ENCODE assay signal across 26 cellular contexts in genomic region chr6:17967668-17968067, GRCh38. TPM values are rescaled to one million over a fixed set of nuclear protein-coding genes. Genes with fewer than 3 reads are reported as not detected.
DNase-seq lines count a peak whose midpoint lies in the region; ATAC-seq, FAIRE-seq and TF ChIP-seq lines count a peak whose summit lies in the region.
"Had no signal": no experiment of that assay in that cellular context is flagged by ENCODE, and none has a peak within 500 bp of the region (broad histone marks: within the 10 kb centered on the region; RNA-seq: fewer than 3 reads in every experiment).

No MANE protein-coding gene starts in this region.

- in situ Hi-C loops in K562 (cut with MboI): no loop called here
- in situ Hi-C loops in gastrocnemius medialis (cut with MboI; ENCODE audit: low sequenced_read_pairs in 4 of 4): no loop called here

- H4K91ac ChIP-seq in mesenchymal stem cell (ENCODE audit: low read length): peak overlapping the region; percentile 25

- no peak overlapping the region for H3K23ac ChIP-seq in mesenchymal stem cell (ENCODE audit: low read length in 2 of 2)

- no peak for FAIRE-seq in K562 (lab: Jason Lieb, UNC)

- H3K9me3 Mint-ChIP-seq in activated naive CD8-positive, alpha-beta T cell treated with anti-CD3 and anti-CD28 coated beads, Interleukin-2, amount 50 U/mL, for 24 hours: no peaks in the 10 kb centered on the region
- H3K9me3 Mint-ChIP-seq in activated naive CD8-positive, alpha-beta T cell treated with anti-CD3 and anti-CD28 coated beads for 36 hours: no peaks in the 10 kb centered on the region
- H3K9me3 Mint-ChIP-seq in activated T-cell treated with anti-CD3 and anti-CD28 coated beads, Interleukin-2, amount 50 U/mL, for 72 hours: no peaks in the 10 kb centered on the region
- no peaks in the 10 kb centered on the region for H3K9me3 Mint-ChIP-seq in activated CD4-positive, alpha-beta memory T cell treated with anti-CD3 and anti-CD28 coated beads for 36 hours
- no peaks in the 10 kb centered on the region for H3K9me3 Mint-ChIP-seq in progenitor cell of endocrine pancreas (ENCODE audit: low read depth)
- H3K9me3 Mint-ChIP-seq: activated T-cell treated with anti-CD3 and anti-CD28 coated beads, Interleukin-2, amount 50 U/mL, for 24 hours; naive B cell; T-cell had no signal

- no peak overlapping the region for H2AK5ac ChIP-seq in mesenchymal stem cell (ENCODE audit: low read length, severe bottlenecking)

- H3K4me2 ChIP-seq in K562 (ENCODE audit: insufficient read depth, low read length): no peak overlapping the region
- no peak overlapping the region for H3K4me2 ChIP-seq in mesenchymal stem cell (ENCODE audit: low read length, poor library complexity, severe bottlenecking)
- H3K4me2 ChIP-seq: smooth muscle cell had no signal

- ATAC-seq in activated naive CD8-positive, alpha-beta T cell treated with anti-CD3 and anti-CD28 coated beads, Interleukin-2, amount 50 U/mL, for 24 hours: no peak
- ATAC-seq in K562: no peak
- ATAC-seq in gastrocnemius medialis: no peak
- ATAC-seq in activated T-cell treated with anti-CD3 and anti-CD28 coated beads, Interleukin-2, amount 50 U/mL, for 72 hours (replicated peaks in 1 of 2): no peak
- ATAC-seq: left ventricle myocardium superior; stimulated activated naive CD8-positive, alpha-beta T cell treated with anti-CD3 and anti-CD28 coated beads, Interleukin-15, Interleukin-2, amounts not matched to agents 100 U/mL and 50 U/mL, for 24 hours; T-cell had no signal

- H3K4ac ChIP-seq in mesenchymal stem cell (ENCODE audit: low read depth in 1 of 2, low read length in 2 of 2): peak overlapping the region; percentile 51 to 79

- H3K27ac ChIP-seq in K562 (ENCODE audit: extremely low read depth, low read depth, low read length) (no peak overlapping the region; the same call in 2 of the 3 replicates), mesenchymal stem cell (ENCODE audit: low read length, poor library complexity, severe bottlenecking) (no peak overlapping the region), gastrocnemius medialis (peak overlapping the region in 3 of 4 donors; percentile 4 to 67 (median 45))
- H3K27ac ChIP-seq: brain microvascular endothelial cell, testis, vagina, WERI-Rb-1 had no signal

- H2BK120ac ChIP-seq in mesenchymal stem cell (ENCODE audit: low read depth, low read length): no peak overlapping the region

- H3K27me3 ChIP-seq in K562 (ENCODE audit: control insufficient read depth in 2 of 2, insufficient read depth in 2 of 2, low read length in 2 of 2): no peaks in the 10 kb centered on the region
- H3K27me3 ChIP-seq in mesenchymal stem cell (ENCODE audit: control insufficient read depth in 1 of 2, insufficient read depth in 1 of 2, low read length in 2 of 2): no peaks in the 10 kb centered on the region
- H3K27me3 ChIP-seq in gastrocnemius medialis: no peaks in the 10 kb centered on the region
- H3K27me3 ChIP-seq: brain microvascular endothelial cell, testis, vagina had no signal

- H3K4me3 ChIP-seq in K562 (no peak overlapping the region), mesenchymal stem cell (ENCODE audit: insufficient read depth in 1 of 2, low read depth in 1 of 2, low read length in 2 of 2) (no peak overlapping the region), gastrocnemius medialis (no peak overlapping the region)
- H3K4me3 ChIP-seq: smooth muscle cell, testis, vagina had no signal

- H4K8ac ChIP-seq in mesenchymal stem cell (ENCODE audit: low read length): no peak overlapping the region

- 75% methylated on average over 2 of the region's 2 CpGs for WGBS in K562 (ENCODE audit: insufficient coverage, low coverage, missing lambda C conversion rate)
- 82% methylated on average over 1 of the region's 2 CpGs for WGBS in mesenchymal stem cell

- H4K20me1 ChIP-seq in K562 (replicated peaks; ENCODE audit: control insufficient read depth, insufficient read depth, low read length): no peaks in the 10 kb centered on the region

- TF ChIP-seq RAD21 in K562 (CRISPR knock-in tag; conservative IDR thresholded peaks at IDR 0.05 in 1 of 2, IDR thresholded peaks at IDR 0.05 in 1 of 2): no peak

- H2BK12ac ChIP-seq in mesenchymal stem cell (ENCODE audit: low read length in 2 of 2): peak overlapping the region; percentile 84

- peaks cover 20% of the 10 kb centered on the region for H3K79me1 ChIP-seq in mesenchymal stem cell (replicated peaks; ENCODE audit: low read length, poor library complexity, severe bottlenecking)

- H3K36me3 ChIP-seq in K562 (ENCODE audit: control insufficient read depth, insufficient read depth, low read length) (no peaks in the 10 kb centered on the region), mesenchymal stem cell (ENCODE audit: control insufficient read depth in 1 of 2, insufficient read depth in 2 of 2, low read depth in 1 of 2, low read length in 2 of 2) (no peaks in the 10 kb centered on the region), gastrocnemius medialis (no peaks in the 10 kb centered on the region)
- H3K36me3 ChIP-seq: brain microvascular endothelial cell, vagina, WERI-Rb-1 had no signal

- no peak overlapping the region for H2BK15ac ChIP-seq in mesenchymal stem cell (ENCODE audit: low read depth, poor library complexity, severe bottlenecking)

- peaks cover 93% of the 10 kb centered on the region for H3K79me2 ChIP-seq in K562 (ENCODE audit: control insufficient read depth, insufficient read depth, low read length)

- H3K4me1 ChIP-seq in K562 (replicated peaks in 1 of 2; ENCODE audit: control insufficient read depth in 2 of 2, insufficient read depth in 2 of 2, low read length in 2 of 2) (peaks cover 38 to 59% of the 10 kb centered on the region in 2 experiments), mesenchymal stem cell (ENCODE audit: control insufficient read depth, insufficient read depth, low read depth, low read length) (peaks cover 12% of the 10 kb centered on the region), gastrocnemius medialis (peaks cover 64 to 69% of the 10 kb centered on the region in 2 donors)
- H3K4me1 ChIP-seq: testis had no signal

- peaks cover 4% of the 10 kb centered on the region for H3K27me3 Mint-ChIP-seq in activated naive CD8-positive, alpha-beta T cell treated with anti-CD3 and anti-CD28 coated beads, Interleukin-2, amount 50 U/mL, for 24 hours
- peaks cover 22% of the 10 kb centered on the region for H3K27me3 Mint-ChIP-seq in activated naive CD8-positive, alpha-beta T cell treated with anti-CD3 and anti-CD28 coated beads for 36 hours
- peaks cover 20% of the 10 kb centered on the region for H3K27me3 Mint-ChIP-seq in activated T-cell treated with anti-CD3 and anti-CD28 coated beads, Interleukin-2, amount 50 U/mL, for 72 hours (ENCODE audit: low read depth)
- H3K27me3 Mint-ChIP-seq in activated CD4-positive, alpha-beta memory T cell treated with anti-CD3 and anti-CD28 coated beads for 36 hours: peaks cover 7% of the 10 kb centered on the region
- H3K27me3 Mint-ChIP-seq in progenitor cell of endocrine pancreas: no peaks in the 10 kb centered on the region
- H3K27me3 Mint-ChIP-seq: naive B cell had no signal

- H3K36me3 Mint-ChIP-seq in activated naive CD8-positive, alpha-beta T cell treated with anti-CD3 and anti-CD28 coated beads, Interleukin-2, amount 50 U/mL, for 24 hours (ENCODE audit: low read depth): no peaks in the 10 kb centered on the region
- H3K36me3 Mint-ChIP-seq in activated naive CD8-positive, alpha-beta T cell treated with anti-CD3 and anti-CD28 coated beads for 36 hours: no peaks in the 10 kb centered on the region
- no peaks in the 10 kb centered on the region for H3K36me3 Mint-ChIP-seq in activated T-cell treated with anti-CD3 and anti-CD28 coated beads, Interleukin-2, amount 50 U/mL, for 72 hours (ENCODE audit: insufficient read depth in 2 of 2)
- H3K36me3 Mint-ChIP-seq in activated CD4-positive, alpha-beta memory T cell treated with anti-CD3 and anti-CD28 coated beads for 36 hours: no peaks in the 10 kb centered on the region
- no peaks in the 10 kb centered on the region for H3K36me3 Mint-ChIP-seq in progenitor cell of endocrine pancreas (ENCODE audit: insufficient read depth)
- H3K36me3 Mint-ChIP-seq: naive B cell, T-cell had no signal

- H3K4me3 Mint-ChIP-seq in activated naive CD8-positive, alpha-beta T cell treated with anti-CD3 and anti-CD28 coated beads, Interleukin-2, amount 50 U/mL, for 24 hours: no peak overlapping the region
- H3K4me3 Mint-ChIP-seq in activated naive CD8-positive, alpha-beta T cell treated with anti-CD3 and anti-CD28 coated beads for 36 hours: no peak overlapping the region
- no peak overlapping the region for H3K4me3 Mint-ChIP-seq in activated T-cell treated with anti-CD3 and anti-CD28 coated beads, Interleukin-2, amount 50 U/mL, for 72 hours
- H3K4me3 Mint-ChIP-seq in activated CD4-positive, alpha-beta memory T cell treated with anti-CD3 and anti-CD28 coated beads for 36 hours: no peak overlapping the region
- no peak overlapping the region for H3K4me3 Mint-ChIP-seq in progenitor cell of endocrine pancreas (ENCODE audit: low read depth)
- H3K4me3 Mint-ChIP-seq: activated T-cell treated with anti-CD3 and anti-CD28 coated beads, Interleukin-2, amount 50 U/mL, for 24 hours; naive B cell; T-cell had no signal

- no peaks in the 10 kb centered on the region for H3K9me1 ChIP-seq in K562 (ENCODE audit: control insufficient read depth, insufficient read depth, low read length)

- peak overlapping the region; percentile 48 to 89 for H3K18ac ChIP-seq in mesenchymal stem cell (ENCODE audit: low read depth in 1 of 2, low read length in 2 of 2)

- H2BK5ac ChIP-seq in mesenchymal stem cell (ENCODE audit: low read depth, low read length, poor library complexity, severe bottlenecking): peak overlapping the region; percentile 73

- intact Hi-C loops in K562 (cut with micrococcal nuclease): no loop called here
- intact Hi-C loops in gastrocnemius medialis (cut with DNase I; ENCODE audit: low total_unique reads): no loop called here
- intact Hi-C loops in activated CD4-positive, alpha-beta memory T cell treated with anti-CD3 and anti-CD28 coated beads for 36 hours (cut with micrococcal nuclease): no loop called here

- CTCF ChIA-PET in K562 (lab: Yijun Ruan, JAX; ENCODE audit: low intra/inter-chr PET ratio): no interaction called here
- CTCF ChIA-PET in activated CD4-positive, alpha-beta memory T cell treated with anti-CD3 and anti-CD28 coated beads for 36 hours (lab: Charles Lee): no interaction called here

- H3K14ac ChIP-seq in mesenchymal stem cell (ENCODE audit: low read length in 2 of 2): peak overlapping the region in 1 of 2 experiments; percentile 32

- H3K4me1 Mint-ChIP-seq in activated naive CD8-positive, alpha-beta T cell treated with anti-CD3 and anti-CD28 coated beads, Interleukin-2, amount 50 U/mL, for 24 hours: no peaks in the 10 kb centered on the region
- H3K4me1 Mint-ChIP-seq in activated naive CD8-positive, alpha-beta T cell treated with anti-CD3 and anti-CD28 coated beads for 36 hours: no peaks in the 10 kb centered on the region
- no peaks in the 10 kb centered on the region for H3K4me1 Mint-ChIP-seq in activated T-cell treated with anti-CD3 and anti-CD28 coated beads, Interleukin-2, amount 50 U/mL, for 72 hours (ENCODE audit: low read depth)
- H3K4me1 Mint-ChIP-seq in activated CD4-positive, alpha-beta memory T cell treated with anti-CD3 and anti-CD28 coated beads for 36 hours (ENCODE audit: low read depth): no peaks in the 10 kb centered on the region
- peaks cover 4% of the 10 kb centered on the region for H3K4me1 Mint-ChIP-seq in progenitor cell of endocrine pancreas (ENCODE audit: low read depth)

- TF ChIP-seq CTCF in K562 (IDR thresholded peaks at IDR 0.05 in 2 of 3, conservative IDR thresholded peaks at IDR 0.05 in 1 of 3; ENCODE audit: insufficient read depth in 2 of 3, low read depth in 1 of 3, low read length in 3 of 3) (no peak), gastrocnemius medialis (IDR thresholded peaks at IDR 0.05 in 4 of 5, conservative IDR thresholded peaks at IDR 0.05 in 1 of 5) (no peak), progenitor cell of endocrine pancreas (IDR thresholded peaks at IDR 0.05; ENCODE audit: unreplicated experiment) (no peak)

- no peak for DNase-seq in activated naive CD8-positive, alpha-beta T cell treated with anti-CD3 and anti-CD28 coated beads, Interleukin-2, amount 50 U/mL, for 24 hours
- DNase-seq in activated naive CD8-positive, alpha-beta T cell treated with anti-CD3 and anti-CD28 coated beads for 36 hours: no peak
- DNase-seq in K562 (ENCODE audit: extremely low read depth in 1 of 4, low spot score in 3 of 4): no peak
- DNase-seq in mesenchymal stem cell: no peak
- no peak for DNase-seq in gastrocnemius medialis
- no peak for DNase-seq in activated T-cell treated with anti-CD3 and anti-CD28 coated beads, Interleukin-2, amount 50 U/mL, for 72 hours
- DNase-seq in activated CD4-positive, alpha-beta memory T cell treated with anti-CD3 and anti-CD28 coated beads for 36 hours: no peak
- no peak for DNase-seq in progenitor cell of endocrine pancreas (ENCODE audit: low spot score, unreplicated experiment)
- DNase-seq: activated CD4-positive, alpha-beta T cell treated with anti-CD3 and anti-CD28 coated beads for 48 hours; activated naive CD4-positive, alpha-beta T cell; activated T-cell treated with anti-CD3 and anti-CD28 coated beads, Interleukin-2, amount 50 U/mL, for 24 hours; brain microvascular endothelial cell; DMS79 treated with DMSO at 0.1 percent for 48 hours; left ventricle myocardium superior; naive B cell; NCI-H1092 treated with DMSO at 0.1 percent for 48 hours; NCI-H187; NCI-H510A treated with DMSO at 0.1 percent for 48 hours; occipital lobe; stimulated activated CD4-positive, alpha-beta T cell treated with anti-CD3 and anti-CD28 coated beads, Interleukin-1b, Interleukin-23, amount 100 ng/mL, for 48 hours; stimulated activated naive CD8-positive, alpha-beta T cell treated with anti-CD3 and anti-CD28 coated beads, Interleukin-15, Interleukin-2, amounts not matched to agents 100 U/mL and 50 U/mL, for 24 hours; T-cell; testis; WERI-Rb-1 had no signal

- no peak overlapping the region for H2AFZ ChIP-seq in K562 (ENCODE audit: low read depth, low read length)
- no peak overlapping the region for H2AFZ ChIP-seq in mesenchymal stem cell (ENCODE audit: low read depth, low read length)

- TF ChIP-seq POLR2A in K562 (conservative IDR thresholded peaks at IDR 0.05) (no peak), gastrocnemius medialis (IDR thresholded peaks at IDR 0.05) (no peak)

- H3K9me3 ChIP-seq in K562 (replicated peaks; ENCODE audit: control insufficient read depth, insufficient read depth, low read depth, low read length): no peaks in the 10 kb centered on the region
- no peaks in the 10 kb centered on the region for H3K9me3 ChIP-seq in mesenchymal stem cell (ENCODE audit: control insufficient read depth, low read length)
- no peaks in the 10 kb centered on the region for H3K9me3 ChIP-seq in gastrocnemius medialis
- H3K9me3 ChIP-seq: testis, vagina had no signal

- no peak for TF ChIP-seq EP300 in K562 (IDR thresholded peaks at IDR 0.05; ENCODE audit: low read length)

- no TSS peak for BruUV-seq in K562 (replicated peaks; lab: Mats Ljungman, UMichigan)

- POLR2A ChIA-PET in K562 (lab: Yijun Ruan, JAX): interaction anchor here (0.6 to 1.7 kb wide), 6 partner anchors 9 to 63 kb away, joined by 3 to 9 read pairs (median 5); no protein-coding TSS in a partner anchor
- POLR2A ChIA-PET in activated CD4-positive, alpha-beta memory T cell treated with anti-CD3 and anti-CD28 coated beads for 36 hours (lab: Charles Lee): no interaction called here

- peak overlapping the region; percentile 14 for H3K27ac Mint-ChIP-seq in activated naive CD8-positive, alpha-beta T cell treated with anti-CD3 and anti-CD28 coated beads, Interleukin-2, amount 50 U/mL, for 24 hours
- H3K27ac Mint-ChIP-seq in activated naive CD8-positive, alpha-beta T cell treated with anti-CD3 and anti-CD28 coated beads for 36 hours: no peak overlapping the region
- H3K27ac Mint-ChIP-seq in activated T-cell treated with anti-CD3 and anti-CD28 coated beads, Interleukin-2, amount 50 U/mL, for 72 hours: no peak overlapping the region
- H3K27ac Mint-ChIP-seq in activated CD4-positive, alpha-beta memory T cell treated with anti-CD3 and anti-CD28 coated beads for 36 hours: no peak overlapping the region
- no peak overlapping the region for H3K27ac Mint-ChIP-seq in progenitor cell of endocrine pancreas
- H3K27ac Mint-ChIP-seq: activated T-cell treated with anti-CD3 and anti-CD28 coated beads, Interleukin-2, amount 50 U/mL, for 24 hours; T-cell had no signal

- H3K9ac ChIP-seq in K562 (ENCODE audit: insufficient read depth in 1 of 2, low read depth in 2 of 2, low read length in 2 of 2) (peak overlapping the region in 1 of 2 experiments; percentile 26; a peak in 1 of 4 replicates), mesenchymal stem cell (ENCODE audit: low read length) (no peak overlapping the region)

RNA-seq across cellular contexts. Expression of gene KIF13A, which starts 19.8 kb away (rescaled TPM):
- total RNA-seq in activated naive CD8-positive, alpha-beta T cell treated with anti-CD3 and anti-CD28 coated beads for 36 hours: not detected
- 104 and 140 TPM in 2 replicates for total RNA-seq in K562 (2011; cell fraction: chromatin; rRNA removed; ENCODE audit: low replicate concordance)
- total RNA-seq in K562 (2011; cell fraction: nucleolus; rRNA removed): 46.7 and 52.6 TPM in 2 replicates
- 47.2 and 119 TPM in 2 replicates for total RNA-seq in K562 (2011; cell fraction: nucleoplasm; rRNA removed)
- 21.0 and 30.1 TPM in 2 replicates for total RNA-seq in K562 (2014; rRNA removed)
- 37.5 and 39.3 TPM in 2 replicates for total RNA-seq in K562 (2014; rRNA removed; fragmentation: Illumina TruSeq; extraction: Trizol)
- total RNA-seq in K562 (2015; rRNA removed; fragmentation: Illumina TruSeq; extraction: Trizol): 43.2 and 44.3 TPM in 2 replicates
- 30.1 and 33.8 TPM in 2 replicates for total RNA-seq in K562 (2021)
- 29.5 and 31.8 TPM in 2 replicates for polyA plus RNA-seq in K562 (2011; rRNA removed)
- polyA plus RNA-seq in K562 (2011; cell fraction: cytosol; rRNA removed): 15.8 and 22.8 TPM in 2 replicates
- 33.0 and 34.3 TPM in 2 replicates for polyA plus RNA-seq in K562 (2011; cell fraction: nucleus; rRNA removed)
- polyA plus RNA-seq in K562 (2012): 25.3 and 25.9 TPM in 2 replicates
- 28.2 and 29.7 TPM in 2 replicates for polyA plus RNA-seq in K562 (2014; fragmentation: Illumina TruSeq; extraction: Trizol)
- polyA plus RNA-seq in K562 (2014; fragmentation: Nextera tagmentation; extraction: Ambion mirVana): 1 to 10 TPM; 3.6 to 4.3 TPM
- polyA plus RNA-seq in K562 (2014; rRNA removed): 22.5 and 22.6 TPM in 2 replicates
- 58.2 and 66.9 TPM in 2 replicates for polyA minus RNA-seq in K562 (2011; rRNA and poly(A)+ RNA removed)
- 27.8 and 31.0 TPM in 2 replicates for polyA minus RNA-seq in K562 (2011; cell fraction: cytosol; rRNA and poly(A)+ RNA removed)
- polyA minus RNA-seq in K562 (2011; cell fraction: nucleus; rRNA and poly(A)+ RNA removed): 52.9 and 92.3 TPM in 2 replicates
- polyA plus RNA-seq in mesenchymal stem cell (2013, experiment 1 of 2): 34.7 TPM
- 33.3 TPM for polyA plus RNA-seq in mesenchymal stem cell (2013, experiment 2 of 2)
- 10 to 100 TPM; 47.4 to 72.9 (median 63.8) TPM for total RNA-seq in gastrocnemius medialis
- total RNA-seq in activated T-cell treated with anti-CD3 and anti-CD28 coated beads, Interleukin-2, amount 50 U/mL, for 72 hours: under 1 TPM; 0.10 to 0.46 TPM
- under 1 TPM in 1 of 2 experiments, not detected in 1; 0.07 TPM for total RNA-seq in activated CD4-positive, alpha-beta memory T cell treated with anti-CD3 and anti-CD28 coated beads for 36 hours
- total RNA-seq in progenitor cell of endocrine pancreas: 44.4 and 44.5 TPM in 2 replicates

Comparison
In these comparisons a context has a peak if more than half of its experiments do, and no peak if none do; other contexts are left out.
1. H3K27ac ChIP-seq: peak in gastrocnemius medialis (3 of 4); none in K562 (single experiment) and mesenchymal stem cell (single experiment).
2. RNA of gene KIF13A, which starts 19.8 kb away (total RNA-seq): 47.4 to 72.9 TPM in gastrocnemius medialis, 44.4 to 44.5 TPM in progenitor cell of endocrine pancreas and 21.0 to 140 TPM in K562; 0.10 to 0.46 TPM in activated T-cell treated with anti-CD3 and anti-CD28 coated beads, Interleukin-2, amount 50 U/mL, for 72 hours, 0.07 TPM in activated CD4-positive, alpha-beta memory T cell treated with anti-CD3 and anti-CD28 coated beads for 36 hours and not detected in activated naive CD8-positive, alpha-beta T cell treated with anti-CD3 and anti-CD28 coated beads for 36 hours; every median in the first group is over 10 times any median in the second.